8 cellular contexts compared by ENCODE assay signal in genomic region chr11:35083181-35084061, GRCh38. TPM values are rescaled to one million over a fixed set of nuclear protein-coding genes. Genes with fewer than 3 reads are reported as not detected.
A peak's percentile ranks its signal among the peaks of the same experiment; 100 is the strongest.
DNase-seq lines count a peak whose midpoint lies in the region; ATAC-seq and TF ChIP-seq lines count a peak whose summit lies in the region.

No MANE protein-coding gene starts in this region.

- H3K4me3 ChIP-seq in PC-9 (peak overlapping the region; percentile 39; the same call in 1 of the 2 replicates), skeletal muscle satellite cell (ENCODE audit: low read length) (peak overlapping the region; percentile 25)

- H3K36me3 ChIP-seq in PC-9 (ENCODE audit: low read depth) (no peaks in the 10 kb centered on the region), skeletal muscle satellite cell (ENCODE audit: insufficient read depth, low read length) (no peaks in the 10 kb centered on the region)

- H3K4me2 ChIP-seq in PC-9 (peak overlapping the region; percentile 69), skeletal muscle satellite cell (ENCODE audit: low read length) (peak overlapping the region; percentile 70)

- DNase-seq in PC-9 (peak; percentile 76 to 97), cardiac septum (ENCODE audit: low spot score) (peak; percentile 77), NCI-H1694 treated with DMSO at 0.1 percent for 48 hours (lab: John Stamatoyannopoulos, UW) (no peak), NCI-H524 treated with DMSO at 0.1 percent for 48 hours (lab: John Stamatoyannopoulos, UW) (no peak)
- peak; percentile 70 for DNase-seq in activated naive CD4-positive, alpha-beta T cell treated with Interleukin-2 at 50 U/mL for 16 hours

- H3K9me3 ChIP-seq in PC-9 (ENCODE audit: insufficient read depth, low read depth): 0 out of 2 replicates have a peak, but pooled peaks cover 9% of the 10 kb centered on the region
- no peaks in the 10 kb centered on the region for H3K9me3 ChIP-seq in skeletal muscle satellite cell (replicated peaks; ENCODE audit: low read length)

- POLR2A ChIA-PET in PC-9 (lab: Charles Lee; ENCODE audit: unreplicated experiment): interaction anchor here (0.6 to 1.4 kb wide), 6 partner anchors 28 to 290 kb away, joined by 3 to 5 read pairs (median 4); no protein-coding TSS in a partner anchor

- ATAC-seq in GM18861 (IDR thresholded peaks at IDR 0.05; ENCODE audit: unreplicated experiment) (peak; percentile 71), HG02970 (IDR thresholded peaks at IDR 0.05; ENCODE audit: low FRiP score, unreplicated experiment) (peak; percentile 72)

- no peaks in the 10 kb centered on the region for H3K9me2 ChIP-seq in PC-9 (ENCODE audit: insufficient read depth)

- no peaks in the 10 kb centered on the region for H4K20me1 ChIP-seq in PC-9 (ENCODE audit: insufficient read depth)

- TF ChIP-seq CTCF in PC-9 (conservative IDR thresholded peaks at IDR 0.05): no peak

- intact Hi-C loops in PC-9 (cut with micrococcal nuclease; ENCODE audit: unreplicated experiment) (loop anchor here (1.0 to 10.0 kb wide), 7 partner anchors 35 to 211 kb away; partner anchors contain the start of genes APIP, CD44 and PDHX), cardiac septum (cut with DNase I) (no loop called here)

- H3K4me1 ChIP-seq in PC-9 (replicated peaks; ENCODE audit: insufficient read depth) (peaks cover 65% of the 10 kb centered on the region), skeletal muscle satellite cell (ENCODE audit: control insufficient read depth, insufficient read depth, low read length) (peaks cover 59% of the 10 kb centered on the region)

- H3K79me2 ChIP-seq in PC-9 (ENCODE audit: low read depth): no peaks in the 10 kb centered on the region

- peak overlapping the region; percentile 85 for H3K27ac ChIP-seq in PC-9

- 0 out of 2 replicates have a peak overlapping the region, but pooled peaks have one; percentile 50 for H2AFZ ChIP-seq in PC-9

- no TSS peak for BruUV-seq in PC-9 (replicated peaks; lab: Mats Ljungman, UMichigan)

- H3K27me3 ChIP-seq in PC-9 (ENCODE audit: insufficient read depth, low read depth) (no peaks in the 10 kb centered on the region), skeletal muscle satellite cell (ENCODE audit: control insufficient read depth, insufficient read depth, low read length) (no peaks in the 10 kb centered on the region)

- CTCF ChIA-PET in PC-9 (lab: Charles Lee): no interaction called here

- peaks cover 43% of the 10 kb centered on the region for H3F3A ChIP-seq in PC-9 (ENCODE audit: insufficient read depth, low read depth)

- peak overlapping the region; percentile 75 for H3K9ac ChIP-seq in skeletal muscle satellite cell (ENCODE audit: low read depth, low read length)

RNA-seq across cellular contexts. Expression of gene CD44, which starts 55.5 kb away (rescaled TPM):
- total RNA-seq in PC-9 (2021) (775 and 872 TPM in 2 replicates), cardiac septum (55.6 TPM)
- 298 TPM in 2 replicates for total RNA-seq in skeletal muscle satellite cell (2012; rRNA removed)

Comparison
In these comparisons a context has a peak if more than half of its experiments do, and no peak if none do; other contexts are left out.
1. DNase-seq: peak in PC-9 (2 of 2), activated naive CD4-positive, alpha-beta T cell treated with Interleukin-2 at 50 U/mL for 16 hours (single experiment) and cardiac septum (single experiment); none in NCI-H1694 treated with DMSO at 0.1 percent for 48 hours (single experiment) and NCI-H524 treated with DMSO at 0.1 percent for 48 hours (single experiment).
2. RNA of gene CD44, which starts 55.5 kb away (total RNA-seq): 775 to 872 TPM in PC-9; 55.6 TPM in cardiac septum (single experiment); every median in the first group is over 10 times any median in the second.